Comparison of ENCODE assay signal across 15 cellular contexts in the genomic region with DNA sequence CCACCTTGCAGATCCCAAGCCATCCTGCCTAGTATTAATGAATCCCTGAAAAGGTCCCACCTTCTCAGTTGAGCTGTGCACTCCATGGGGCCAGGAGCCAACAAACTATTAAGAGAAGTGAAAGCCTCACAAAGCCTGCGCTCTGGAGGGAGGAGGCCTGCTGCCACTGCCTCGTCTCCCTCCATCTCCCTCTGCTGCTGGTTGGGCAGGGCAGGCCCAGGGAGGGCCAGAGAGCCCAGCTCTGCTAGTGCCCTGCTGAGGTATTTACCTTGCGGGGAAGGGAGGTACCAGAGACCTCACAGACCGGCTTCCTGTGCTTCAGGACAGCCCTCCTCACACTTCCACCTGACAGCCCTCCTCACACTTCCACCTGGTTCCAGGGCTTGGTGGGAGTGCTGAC.
A peak's percentile ranks its signal among the peaks of the same experiment; 100 is the strongest.
DNase-seq lines count a peak whose midpoint lies in the region; ATAC-seq and TF ChIP-seq lines count a peak whose summit lies in the region.
"Had no signal": no experiment of that assay in that cellular context is flagged by ENCODE, and none has a peak within 500 bp of the region (broad histone marks: within the 10 kb centered on the region; RNA-seq: fewer than 3 reads in every experiment).

No MANE protein-coding gene starts in this region.

- no peak for TF ChIP-seq RAD21 in IMR-90 (IDR thresholded peaks at IDR 0.05; ENCODE audit: low read length)

- H3K36me3 ChIP-seq in Caco-2 (ENCODE audit: control insufficient read depth, insufficient read depth, low read length) (no peaks in the 10 kb centered on the region), IMR-90 (ENCODE audit: control insufficient read depth, insufficient read depth, low read length) (no peaks in the 10 kb centered on the region), endodermal cell (ENCODE audit: control insufficient read depth, insufficient read depth, low read length) (no peaks in the 10 kb centered on the region)
- H3K36me3 ChIP-seq: Peyer's patch had no signal

- TF ChIP-seq CTCF in Caco-2 (IDR thresholded peaks at IDR 0.05; ENCODE audit: insufficient read depth in 1 of 2, low read depth in 1 of 2, low read length in 1 of 2, severe bottlenecking in 1 of 2, unreplicated experiment in 1 of 2) (no peak), IMR-90 (conservative IDR thresholded peaks at IDR 0.05; ENCODE audit: low read depth, low read length) (no peak), endodermal cell (conservative IDR thresholded peaks at IDR 0.05) (no peak)

- no peak overlapping the region for H4K91ac ChIP-seq in IMR-90 (ENCODE audit: insufficient read depth, low read depth, low read length)

- H3K9me3 Mint-ChIP-seq in Caco-2 (ENCODE audit: unreplicated experiment) (no peaks in the 10 kb centered on the region), endodermal cell (no peaks in the 10 kb centered on the region)
- no peaks in the 10 kb centered on the region for H3K9me3 Mint-ChIP-seq in stimulated activated memory B cell treated with anti-CD40 and anti-IgM and Interleukin-4, amounts not matched to agents 10 μg/mL and 1 μg/mL and 100 μg/mL, for 72 hours
- H3K9me3 Mint-ChIP-seq in activated T-helper 17 cell treated with anti-CD3 and anti-CD28 coated beads, Interleukin-2, amount 50 U/mL, for 72 hours, result no peaks in the 10 kb centered on the region

- H2BK5ac ChIP-seq in IMR-90 (ENCODE audit: low read depth, low read length, poor library complexity, severe bottlenecking), result no peak overlapping the region

- no peak overlapping the region for H3K9ac ChIP-seq in IMR-90 (ENCODE audit: low read depth, low read length)
- H3K9ac ChIP-seq in endodermal cell (ENCODE audit: extremely low read depth, low read length, poor library complexity, severe bottlenecking), result no peak overlapping the region

- no peak overlapping the region for H4K8ac ChIP-seq in IMR-90 (ENCODE audit: low read depth in 2 of 2, low read length in 2 of 2)

- H3K4me1 ChIP-seq in Caco-2 (peaks cover 21% of the 10 kb centered on the region), IMR-90 (ENCODE audit: control insufficient read depth, insufficient read depth, low read length) (peaks cover 11% of the 10 kb centered on the region), endodermal cell (ENCODE audit: control insufficient read depth, insufficient read depth, low read length) (no peaks in the 10 kb centered on the region)

- no peak overlapping the region for H3K56ac ChIP-seq in IMR-90 (ENCODE audit: extremely low read depth, insufficient read depth, low read length)

- H3K79me1 ChIP-seq in IMR-90 (ENCODE audit: low read depth in 1 of 2, low read length in 2 of 2), result peaks cover 11% of the 10 kb centered on the region in 2 experiments

- H3K27ac Mint-ChIP-seq in Caco-2 (ENCODE audit: unreplicated experiment) (peak overlapping the region; percentile 70), endodermal cell (peak overlapping the region; percentile 14)
- peak overlapping the region; percentile 45 for H3K27ac Mint-ChIP-seq in stimulated activated memory B cell treated with anti-CD40 and anti-IgM and Interleukin-4, amounts not matched to agents 10 μg/mL and 1 μg/mL and 100 μg/mL, for 72 hours
- no peak overlapping the region for H3K27ac Mint-ChIP-seq in activated T-helper 17 cell treated with anti-CD3 and anti-CD28 coated beads, Interleukin-2, amount 50 U/mL, for 72 hours
- H3K27ac Mint-ChIP-seq: B cell had no signal

- H3K23ac ChIP-seq in IMR-90 (ENCODE audit: low read depth, low read length), result 0 out of 2 replicates have a peak overlapping the region, but pooled peaks have one; percentile 32

- intact Hi-C loops in Caco-2 (cut with micrococcal nuclease; ENCODE audit: unreplicated experiment) (no loop called here), IMR-90 (cut with micrococcal nuclease) (no loop called here)

- H3K4ac ChIP-seq in IMR-90 (ENCODE audit: low read depth, low read length), result no peak overlapping the region

- dilution Hi-C loops in IMR-90 (cut with HindIII; ENCODE audit: low sequenced_read_pairs, unreplicated experiment), result no loop called here

- H4K20me1 ChIP-seq in IMR-90 (ENCODE audit: insufficient read depth, low read length), result no peaks in the 10 kb centered on the region

- ATAC-seq in IMR-90 (ENCODE audit: low read depth), result no peak
- ATAC-seq in stimulated activated memory B cell treated with anti-CD40 and anti-IgM and Interleukin-4, amounts not matched to agents 10 μg/mL and 1 μg/mL and 100 μg/mL, for 72 hours, result no peak
- ATAC-seq in activated T-helper 17 cell treated with anti-CD3 and anti-CD28 coated beads, Interleukin-2, amount 50 U/mL, for 72 hours (replicated peaks), result no peak

- in situ Hi-C loops in IMR-90 (cut with MboI; ENCODE audit: low sequenced_read_pairs), result loop anchor here (10.0 kb wide), 1 partner anchor 189 kb away; the partner anchor contains the start of gene NEURL1

- H3K36me3 Mint-ChIP-seq in Caco-2 (ENCODE audit: insufficient read depth, unreplicated experiment), result no peaks in the 10 kb centered on the region
- no peaks in the 10 kb centered on the region for H3K36me3 Mint-ChIP-seq in endodermal cell (ENCODE audit: low read depth)
- no peaks in the 10 kb centered on the region for H3K36me3 Mint-ChIP-seq in stimulated activated memory B cell treated with anti-CD40 and anti-IgM and Interleukin-4, amounts not matched to agents 10 μg/mL and 1 μg/mL and 100 μg/mL, for 72 hours
- H3K36me3 Mint-ChIP-seq in activated T-helper 17 cell treated with anti-CD3 and anti-CD28 coated beads, Interleukin-2, amount 50 U/mL, for 72 hours (ENCODE audit: low read depth), result no peaks in the 10 kb centered on the region

- no peak overlapping the region for H4K5ac ChIP-seq in IMR-90 (ENCODE audit: low read depth, low read length)

- H3K27me3 Mint-ChIP-seq in Caco-2 (ENCODE audit: insufficient read depth, unreplicated experiment) (no peaks in the 10 kb centered on the region), endodermal cell (ENCODE audit: insufficient read depth) (no peaks in the 10 kb centered on the region)
- H3K27me3 Mint-ChIP-seq in stimulated activated memory B cell treated with anti-CD40 and anti-IgM and Interleukin-4, amounts not matched to agents 10 μg/mL and 1 μg/mL and 100 μg/mL, for 72 hours, result no peaks in the 10 kb centered on the region
- no peaks in the 10 kb centered on the region for H3K27me3 Mint-ChIP-seq in activated T-helper 17 cell treated with anti-CD3 and anti-CD28 coated beads, Interleukin-2, amount 50 U/mL, for 72 hours
- H3K27me3 Mint-ChIP-seq: B cell had no signal

- BruUV-seq in Caco-2 (replicated peaks; lab: Mats Ljungman, UMichigan), result no TSS peak
- no TSS peak for BruUV-seq in IMR-90 (replicated peaks; lab: Mats Ljungman, UMichigan)

- no peak for TF ChIP-seq POLR2A in IMR-90 (IDR thresholded peaks at IDR 0.05; ENCODE audit: low read depth, low read length)

- DNase-seq in Caco-2 (no peak), IMR-90 (no peak), endodermal cell (peak; percentile 75), NCI-H2171 (lab: John Stamatoyannopoulos, UW) (no peak), COR-L47 (lab: John Stamatoyannopoulos, UW) (no peak)
- DNase-seq: EL, HCEC 1CT, Kasumi-1, NCI-H1694, NCI-H82, Peyer's patch, SHP77 had no signal

- peak overlapping the region; percentile 58 for H2AK9ac ChIP-seq in IMR-90 (replicated peaks; ENCODE audit: low read depth, low read length, poor library complexity)

- CTCF ChIA-PET in Caco-2 (lab: Charles Lee), result interaction anchor here (0.6 kb wide), 1 partner anchor 77 kb away, joined by 3 read pairs; no protein-coding TSS in a partner anchor
- CTCF ChIA-PET in IMR-90 (lab: Yijun Ruan, JAX), result no interaction called here

- no peak overlapping the region for H2BK120ac ChIP-seq in IMR-90 (ENCODE audit: low read depth, low read length)

- H3K18ac ChIP-seq in IMR-90 (ENCODE audit: low read depth, low read length), result no peak overlapping the region

- H3K27me3 ChIP-seq in Caco-2 (replicated peaks; ENCODE audit: control insufficient read depth, insufficient read depth, low read length), result no peaks in the 10 kb centered on the region
- H3K27me3 ChIP-seq in IMR-90 (ENCODE audit: control insufficient read depth, insufficient read depth, low read length), result no peaks in the 10 kb centered on the region
- H3K27me3 ChIP-seq in endodermal cell (ENCODE audit: control insufficient read depth, insufficient read depth, low read length, poor library complexity, severe bottlenecking), result no peaks in the 10 kb centered on the region
- H3K27me3 ChIP-seq: Peyer's patch had no signal

- H2BK20ac ChIP-seq in IMR-90 (ENCODE audit: low read depth, low read length), result no peak overlapping the region

- 100% methylated on average over 1 of the region's 4 CpGs; no CpG with 5 or more reads in 1 of the 2 experiments for WGBS in IMR-90 (ENCODE audit: extremely low coverage in 2 of 2, insufficient read length in 1 of 2), 2 experiments
- 83 to 100% methylated on average over 2 to 4 of the region's 4 CpGs for WGBS in endodermal cell (ENCODE audit: insufficient coverage in 1 of 2, insufficient read length in 1 of 2), 2 experiments

- H3K27ac ChIP-seq in IMR-90 (ENCODE audit: insufficient read depth, low read length) (no peak overlapping the region), endodermal cell (ENCODE audit: low read depth, low read length) (no peak overlapping the region)

- H2AFZ ChIP-seq in IMR-90 (replicated peaks; ENCODE audit: low read length, poor library complexity), result no peak overlapping the region

- H3K9me3 ChIP-seq in Caco-2 (no peaks in the 10 kb centered on the region), IMR-90 (ENCODE audit: control insufficient read depth, insufficient read depth, low read length) (no peaks in the 10 kb centered on the region), endodermal cell (ENCODE audit: control insufficient read depth, low read length) (no peaks in the 10 kb centered on the region)
- H3K9me3 ChIP-seq: Peyer's patch had no signal

- peaks cover 12% of the 10 kb centered on the region for H3K4me1 Mint-ChIP-seq in Caco-2 (ENCODE audit: low read depth, unreplicated experiment)
- H3K4me1 Mint-ChIP-seq in endodermal cell, result peaks cover 14% of the 10 kb centered on the region
- peaks cover 35% of the 10 kb centered on the region for H3K4me1 Mint-ChIP-seq in stimulated activated memory B cell treated with anti-CD40 and anti-IgM and Interleukin-4, amounts not matched to agents 10 μg/mL and 1 μg/mL and 100 μg/mL, for 72 hours
- no peaks in the 10 kb centered on the region for H3K4me1 Mint-ChIP-seq in activated T-helper 17 cell treated with anti-CD3 and anti-CD28 coated beads, Interleukin-2, amount 50 U/mL, for 72 hours

- no peak overlapping the region for H3K14ac ChIP-seq in IMR-90 (replicated peaks; ENCODE audit: low read depth, low read length)

- no peak overlapping the region for H3K4me3 Mint-ChIP-seq in Caco-2 (ENCODE audit: unreplicated experiment)
- H3K4me3 Mint-ChIP-seq in endodermal cell, result no peak overlapping the region
- no peak overlapping the region for H3K4me3 Mint-ChIP-seq in stimulated activated memory B cell treated with anti-CD40 and anti-IgM and Interleukin-4, amounts not matched to agents 10 μg/mL and 1 μg/mL and 100 μg/mL, for 72 hours
- H3K4me3 Mint-ChIP-seq in activated T-helper 17 cell treated with anti-CD3 and anti-CD28 coated beads, Interleukin-2, amount 50 U/mL, for 72 hours, result no peak overlapping the region
- H3K4me3 Mint-ChIP-seq: B cell had no signal

- no peak overlapping the region for H3K4me2 ChIP-seq in IMR-90 (ENCODE audit: low read depth, low read length)

- no peak overlapping the region for H3K4me3 ChIP-seq in Caco-2 (ENCODE audit: low read depth, low read length)
- H3K4me3 ChIP-seq in IMR-90 (ENCODE audit: insufficient read depth, low read depth, low read length), result no peak overlapping the region
- H3K4me3 ChIP-seq in endodermal cell (ENCODE audit: low read length), result no peak overlapping the region
- H3K4me3 ChIP-seq: Peyer's patch had no signal

- H2AK5ac ChIP-seq in IMR-90 (ENCODE audit: low read depth, low read length), result no peak overlapping the region

- H3K9me1 ChIP-seq in IMR-90 (ENCODE audit: insufficient read depth, low read length), result peaks cover 6% of the 10 kb centered on the region

- POLR2A ChIA-PET in Caco-2 (lab: Charles Lee), result no interaction called here
- POLR2A ChIA-PET in IMR-90 (lab: Charles Lee; ENCODE audit: unreplicated experiment), result no interaction called here

- no peak overlapping the region for H2BK15ac ChIP-seq in IMR-90 (ENCODE audit: low read depth, low read length)
